ENCODE assay signal across 8 cellular contexts in the genomic region with DNA sequence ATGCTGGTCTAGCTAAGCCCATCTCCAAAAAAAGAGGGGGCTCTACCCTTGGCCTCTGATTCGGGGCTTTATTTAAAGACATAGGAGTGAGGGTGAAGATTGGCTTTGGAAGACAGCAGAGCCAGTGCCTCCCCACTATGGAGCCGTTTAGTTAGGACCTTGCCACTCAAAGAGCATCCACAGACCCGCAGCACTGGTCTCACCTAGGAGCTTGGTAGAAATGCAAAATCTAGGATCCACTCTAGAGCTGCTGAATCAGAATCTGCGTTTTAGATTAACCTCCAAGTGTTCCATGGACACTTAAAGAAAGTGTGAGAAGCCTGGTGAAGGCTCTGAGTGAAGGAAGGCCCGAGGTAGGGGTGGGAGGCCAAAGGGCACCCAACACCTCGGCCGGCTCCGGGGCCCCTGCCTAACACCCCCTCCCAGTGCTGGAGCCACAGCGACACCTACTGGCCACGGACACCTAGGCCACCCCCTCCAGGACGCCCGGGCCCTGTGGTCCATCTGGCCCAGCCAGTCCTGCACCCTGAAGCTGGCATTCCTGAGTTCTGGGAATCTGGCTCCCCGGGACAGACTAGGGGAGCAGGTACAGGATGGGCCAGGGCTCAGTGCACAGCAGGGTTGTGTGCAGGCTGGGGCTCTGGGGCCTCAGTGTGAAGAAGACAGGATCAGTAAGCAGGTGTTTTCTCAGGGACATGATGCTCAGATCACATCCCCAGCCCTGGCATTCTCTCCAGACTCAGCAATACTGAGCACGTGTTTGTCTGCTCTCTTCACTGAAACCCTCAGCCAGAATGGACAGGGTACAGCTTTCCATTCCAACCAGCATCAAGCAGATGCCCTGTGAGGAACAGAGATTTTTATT.
A peak's percentile ranks its signal among the peaks of the same experiment; 100 is the strongest.
DNase-seq lines count a peak whose midpoint lies in the region; ATAC-seq and TF ChIP-seq lines count a peak whose summit lies in the region.

No MANE protein-coding gene starts in this region.

- no peaks in the 10 kb centered on the region for H3K9me3 Mint-ChIP-seq in naive thymus-derived CD8-positive, alpha-beta T cell
- H3K9me3 Mint-ChIP-seq in stimulated activated effector memory CD8-positive, alpha-beta T cell treated with anti-CD3 and anti-CD28 coated beads, Interleukin-12 subunit alpha, Interleukin-12 subunit beta, amount 100 ng/mL, for 72 hours, result no peaks in the 10 kb centered on the region

- POLR2A ChIA-PET in naive thymus-derived CD8-positive, alpha-beta T cell (lab: Charles Lee), result interaction anchor here (0.6 kb wide), 1 partner anchor 105 kb away, joined by 4 read pairs; no protein-coding TSS in a partner anchor

- no peak overlapping the region for H3K4me3 Mint-ChIP-seq in naive thymus-derived CD8-positive, alpha-beta T cell
- no peak overlapping the region for H3K4me3 Mint-ChIP-seq in stimulated activated effector memory CD8-positive, alpha-beta T cell treated with anti-CD3 and anti-CD28 coated beads, Interleukin-12 subunit alpha, Interleukin-12 subunit beta, amount 100 ng/mL, for 72 hours

- DNase-seq in EL, result peak; percentile 63
- DNase-seq in NOMO-1 treated with dmso at 0.1 percent for 144 hours (lab: John Stamatoyannopoulos, UW; ENCODE audit: unreplicated experiment), result peak; percentile 5
- peak; percentile 98 for DNase-seq in activated CD8-positive, alpha-beta memory T cell treated with anti-CD3 and anti-CD28 coated beads, Interleukin-2, amount 50 U/mL, for 48 hours
- DNase-seq in erythroblast (lab: John Stamatoyannopoulos, UW), result peak; percentile 63 to 86
- peak; percentile 49 to 85 (median 68) for DNase-seq in naive thymus-derived CD8-positive, alpha-beta T cell
- DNase-seq in stimulated activated effector memory CD8-positive, alpha-beta T cell treated with anti-CD3 and anti-CD28 coated beads, Interleukin-12 subunit alpha, Interleukin-12 subunit beta, amount 100 ng/mL, for 72 hours (ENCODE audit: low spot score in 2 of 2), result peak; percentile 84 to 90

- H3K36me3 Mint-ChIP-seq in naive thymus-derived CD8-positive, alpha-beta T cell, result no peaks in the 10 kb centered on the region
- H3K36me3 Mint-ChIP-seq in stimulated activated effector memory CD8-positive, alpha-beta T cell treated with anti-CD3 and anti-CD28 coated beads, Interleukin-12 subunit alpha, Interleukin-12 subunit beta, amount 100 ng/mL, for 72 hours, result no peaks in the 10 kb centered on the region

- ATAC-seq in HG03139 (IDR thresholded peaks at IDR 0.05; ENCODE audit: unreplicated experiment), result peak; percentile 58
- ATAC-seq in naive thymus-derived CD8-positive, alpha-beta T cell, result peak; percentile 81 to 98
- ATAC-seq in stimulated activated effector memory CD8-positive, alpha-beta T cell treated with anti-CD3 and anti-CD28 coated beads, Interleukin-12 subunit alpha, Interleukin-12 subunit beta, amount 100 ng/mL, for 72 hours, result peak; percentile 91
- no peak for ATAC-seq in HG03565 (IDR thresholded peaks at IDR 0.05; ENCODE audit: unreplicated experiment)

- H3K27me3 Mint-ChIP-seq in naive thymus-derived CD8-positive, alpha-beta T cell, result peaks cover 0 to 8% (median 3%) of the 10 kb centered on the region in 5 donors

- H3K27ac Mint-ChIP-seq in naive thymus-derived CD8-positive, alpha-beta T cell, result no peak overlapping the region
- H3K27ac Mint-ChIP-seq in stimulated activated effector memory CD8-positive, alpha-beta T cell treated with anti-CD3 and anti-CD28 coated beads, Interleukin-12 subunit alpha, Interleukin-12 subunit beta, amount 100 ng/mL, for 72 hours, result no peak overlapping the region

- peaks cover 0 to 2% (median 0%) of the 10 kb centered on the region in 4 donors for H3K4me1 Mint-ChIP-seq in naive thymus-derived CD8-positive, alpha-beta T cell
- no peaks in the 10 kb centered on the region for H3K4me1 Mint-ChIP-seq in stimulated activated effector memory CD8-positive, alpha-beta T cell treated with anti-CD3 and anti-CD28 coated beads, Interleukin-12 subunit alpha, Interleukin-12 subunit beta, amount 100 ng/mL, for 72 hours

- no peak for TF ChIP-seq POLR2A in erythroblast (IDR thresholded peaks at IDR 0.05; ENCODE audit: low read length)

Comparison
In these comparisons a context has a peak if more than half of its experiments do, and no peak if none do; other contexts are left out.
1. DNase-seq: peak in every context shown above with its lines; median percentile 98 in activated CD8-positive, alpha-beta memory T cell treated with anti-CD3 and anti-CD28 coated beads, Interleukin-2, amount 50 U/mL, for 48 hours; 87 in stimulated activated effector memory CD8-positive, alpha-beta T cell treated with anti-CD3 and anti-CD28 coated beads, Interleukin-12 subunit alpha, Interleukin-12 subunit beta, amount 100 ng/mL, for 72 hours; 74 in erythroblast; 68 in naive thymus-derived CD8-positive, alpha-beta T cell; 63 in EL; 5 in NOMO-1 treated with dmso at 0.1 percent for 144 hours.